Comparison of ENCODE assay signal across 1 cellular context in the genomic region with DNA sequence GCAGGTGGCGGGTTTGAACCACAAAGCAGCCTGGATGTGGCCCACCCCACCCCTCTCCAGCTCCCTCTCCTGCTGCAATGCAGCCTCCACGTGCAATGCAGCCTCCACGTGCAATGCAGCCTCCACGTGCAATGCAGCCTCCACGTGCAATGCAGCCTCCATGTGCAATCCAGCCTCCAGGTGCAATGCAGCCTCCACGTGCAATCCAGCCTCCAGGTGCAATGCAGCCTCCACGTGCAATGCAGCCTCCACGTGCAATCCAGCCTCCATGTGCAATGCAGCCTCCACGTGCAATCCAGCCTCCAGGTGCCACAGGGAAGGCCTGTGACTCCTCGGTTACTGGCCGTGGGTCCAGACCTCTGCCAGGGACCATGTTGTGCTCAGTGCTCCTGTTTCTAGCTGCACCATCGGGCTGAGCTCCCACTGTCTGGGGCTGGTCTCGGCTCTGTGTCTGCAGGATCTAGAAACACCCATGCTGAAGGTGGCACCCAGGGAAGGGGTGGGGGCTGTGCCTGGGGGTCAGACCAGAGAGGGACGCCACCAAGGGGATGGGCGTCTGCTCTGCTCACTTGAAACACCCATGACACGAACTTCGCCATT.
A peak's percentile ranks its signal among the peaks of the same experiment; 100 is the strongest.
TF ChIP-seq lines count a peak whose summit lies in the region.

No MANE protein-coding gene starts in this region.

TF ChIP-seq in WTC11, 78 proteins besides CTCF, POLR2A, EP300 and RAD21 (continued from another document):
- TF ChIP-seq AFF4 (CRISPR knock-in tag; IDR thresholded peaks at IDR 0.05; ENCODE audit: borderline replicate concordance) (no peak), TP53 (CRISPR knock-in tag; IDR thresholded peaks at IDR 0.05) (no peak), CREM (CRISPR knock-in tag; IDR thresholded peaks at IDR 0.05) (no peak)
- TF ChIP-seq, protein P1, sequence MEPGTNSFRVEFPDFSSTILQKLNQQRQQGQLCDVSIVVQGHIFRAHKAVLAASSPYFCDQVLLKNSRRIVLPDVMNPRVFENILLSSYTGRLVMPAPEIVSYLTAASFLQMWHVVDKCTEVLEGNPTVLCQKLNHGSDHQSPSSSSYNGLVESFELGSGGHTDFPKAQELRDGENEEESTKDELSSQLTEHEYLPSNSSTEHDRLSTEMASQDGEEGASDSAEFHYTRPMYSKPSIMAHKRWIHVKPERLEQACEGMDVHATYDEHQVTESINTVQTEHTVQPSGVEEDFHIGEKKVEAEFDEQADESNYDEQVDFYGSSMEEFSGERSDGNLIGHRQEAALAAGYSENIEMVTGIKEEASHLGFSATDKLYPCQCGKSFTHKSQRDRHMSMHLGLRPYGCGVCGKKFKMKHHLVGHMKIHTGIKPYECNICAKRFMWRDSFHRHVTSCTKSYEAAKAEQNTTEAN (CRISPR knock-in tag; IDR thresholded peaks at IDR 0.05) = peak; percentile 99
- TF ChIP-seq, protein P2, sequence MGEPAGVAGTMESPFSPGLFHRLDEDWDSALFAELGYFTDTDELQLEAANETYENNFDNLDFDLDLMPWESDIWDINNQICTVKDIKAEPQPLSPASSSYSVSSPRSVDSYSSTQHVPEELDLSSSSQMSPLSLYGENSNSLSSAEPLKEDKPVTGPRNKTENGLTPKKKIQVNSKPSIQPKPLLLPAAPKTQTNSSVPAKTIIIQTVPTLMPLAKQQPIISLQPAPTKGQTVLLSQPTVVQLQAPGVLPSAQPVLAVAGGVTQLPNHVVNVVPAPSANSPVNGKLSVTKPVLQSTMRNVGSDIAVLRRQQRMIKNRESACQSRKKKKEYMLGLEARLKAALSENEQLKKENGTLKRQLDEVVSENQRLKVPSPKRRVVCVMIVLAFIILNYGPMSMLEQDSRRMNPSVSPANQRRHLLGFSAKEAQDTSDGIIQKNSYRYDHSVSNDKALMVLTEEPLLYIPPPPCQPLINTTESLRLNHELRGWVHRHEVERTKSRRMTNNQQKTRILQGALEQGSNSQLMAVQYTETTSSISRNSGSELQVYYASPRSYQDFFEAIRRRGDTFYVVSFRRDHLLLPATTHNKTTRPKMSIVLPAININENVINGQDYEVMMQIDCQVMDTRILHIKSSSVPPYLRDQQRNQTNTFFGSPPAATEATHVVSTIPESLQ (CRISPR knock-in tag; IDR thresholded peaks at IDR 0.05) = no peak
